In genomic region chr3:172562881-172563835, GRCh38 we compare ENCODE assay signal across 8 cellular contexts. TPM values are rescaled to one million over a fixed set of nuclear protein-coding genes. Genes with fewer than 3 reads are reported as not detected.
A peak's percentile ranks its signal among the peaks of the same experiment; 100 is the strongest.
DNase-seq lines count a peak whose midpoint lies in the region; ATAC-seq and TF ChIP-seq lines count a peak whose summit lies in the region.

No MANE protein-coding gene starts in this region.

- no peak overlapping the region for H2BK12ac ChIP-seq in H9 (ENCODE audit: insufficient read length, low read depth, low read length)

- no peaks in the 10 kb centered on the region for H3K9me2 ChIP-seq in hepatocyte (replicated peaks; ENCODE audit: insufficient read depth)

- no peak overlapping the region for H2BK120ac ChIP-seq in H9 (ENCODE audit: low read depth, low read length, poor library complexity, severe bottlenecking)

- H4K8ac ChIP-seq in H9 (replicated peaks; ENCODE audit: insufficient read length, low read depth, low read length): no peak overlapping the region

- H3K4me3 Mint-ChIP-seq in activated naive CD4-positive, alpha-beta T cell treated with anti-CD3 and anti-CD28 coated beads, Interleukin-2, amount 50 U/mL, for 24 hours: peak overlapping the region; percentile 72
- peak overlapping the region; percentile 65 for H3K4me3 Mint-ChIP-seq in stimulated activated effector memory CD8-positive, alpha-beta T cell treated with anti-CD3 and anti-CD28 coated beads, Interleukin-12 subunit alpha, Interleukin-12 subunit beta, amount 100 ng/mL, for 72 hours
- no peak overlapping the region for H3K4me3 Mint-ChIP-seq in H9

- no peaks in the 10 kb centered on the region for H3K79me1 ChIP-seq in H9 (ENCODE audit: insufficient read depth, low read depth, low read length, poor library complexity, severe bottlenecking)

- H3K36me3 ChIP-seq in hepatocyte (replicated peaks; ENCODE audit: insufficient read depth, low read depth): no peaks in the 10 kb centered on the region

- H4K20me1 ChIP-seq in hepatocyte (ENCODE audit: insufficient read depth, poor library complexity, severe bottlenecking) (no peaks in the 10 kb centered on the region), H9 (ENCODE audit: control insufficient read depth, insufficient read depth, insufficient read length) (no peaks in the 10 kb centered on the region)

- peaks cover 31% of the 10 kb centered on the region for H3K4me1 Mint-ChIP-seq in activated naive CD4-positive, alpha-beta T cell treated with anti-CD3 and anti-CD28 coated beads, Interleukin-2, amount 50 U/mL, for 24 hours
- H3K4me1 Mint-ChIP-seq in stimulated activated effector memory CD8-positive, alpha-beta T cell treated with anti-CD3 and anti-CD28 coated beads, Interleukin-12 subunit alpha, Interleukin-12 subunit beta, amount 100 ng/mL, for 72 hours: peaks cover 26% of the 10 kb centered on the region
- peaks cover 10 to 13% of the 10 kb centered on the region in 2 experiments for H3K4me1 Mint-ChIP-seq in H9

- no peak overlapping the region for H2BK15ac ChIP-seq in H9 (ENCODE audit: low read depth, low read length)

- WGBS in hepatocyte (ENCODE audit: low lambda C conversion rate, missing lambda C conversion rate): 29% methylated on average over 8 of the region's 8 CpGs
- WGBS in H9 (ENCODE audit: extremely low coverage, insufficient read length, low lambda C conversion rate): no CpG with 5 or more reads among the region's 8 CpGs

- in situ Hi-C loops in G401 (cut with HindIII; ENCODE audit: low sequenced_read_pairs): no loop called here

- H3K9ac ChIP-seq in H9 (ENCODE audit: extremely low read depth, insufficient read length, low read length): no peak overlapping the region

- H3K23me2 ChIP-seq in H9 (ENCODE audit: insufficient read length, low read depth, low read length, poor library complexity, severe bottlenecking): no peaks in the 10 kb centered on the region

- H3K4me2 ChIP-seq in hepatocyte: peak overlapping the region; percentile 66
- H3K4me2 ChIP-seq in H9 (ENCODE audit: insufficient read depth, insufficient read length, low read length): no peak overlapping the region

- H2BK5ac ChIP-seq in H9 (ENCODE audit: insufficient read length, low read length): no peak overlapping the region

- H3K36me3 Mint-ChIP-seq in activated naive CD4-positive, alpha-beta T cell treated with anti-CD3 and anti-CD28 coated beads, Interleukin-2, amount 50 U/mL, for 24 hours: peaks cover 2% of the 10 kb centered on the region
- H3K36me3 Mint-ChIP-seq in stimulated activated effector memory CD8-positive, alpha-beta T cell treated with anti-CD3 and anti-CD28 coated beads, Interleukin-12 subunit alpha, Interleukin-12 subunit beta, amount 100 ng/mL, for 72 hours: peaks cover 15% of the 10 kb centered on the region
- H3K36me3 Mint-ChIP-seq in H9 (ENCODE audit: insufficient read depth in 1 of 3, low read depth in 3 of 3): peaks cover 0 to 6% (median 0%) of the 10 kb centered on the region in 3 experiments; a peak in 1 of 7 replicates

- no peak overlapping the region for H2BK20ac ChIP-seq in H9 (ENCODE audit: low read depth, low read length, poor library complexity, severe bottlenecking)

- no peak overlapping the region for H3K18ac ChIP-seq in H9 (ENCODE audit: insufficient read length, low read depth, low read length)

- no peaks in the 10 kb centered on the region for H3K27me3 Mint-ChIP-seq in activated naive CD4-positive, alpha-beta T cell treated with anti-CD3 and anti-CD28 coated beads, Interleukin-2, amount 50 U/mL, for 24 hours
- no peaks in the 10 kb centered on the region for H3K27me3 Mint-ChIP-seq in H9 (ENCODE audit: low read depth)

- H3K4ac ChIP-seq in H9 (ENCODE audit: low read depth, low read length): no peak overlapping the region

- TF ChIP-seq CTCF in hepatocyte (IDR thresholded peaks at IDR 0.05; ENCODE audit: poor library complexity): no peak
- no peak for TF ChIP-seq CTCF in H9 (conservative IDR thresholded peaks at IDR 0.05)

- no peak overlapping the region for H3K14ac ChIP-seq in H9 (ENCODE audit: insufficient read depth, low read length)

- H3K27me3 ChIP-seq in hepatocyte (no peaks in the 10 kb centered on the region), H9 (ENCODE audit: insufficient read depth, low read length) (no peaks in the 10 kb centered on the region)

- H3K4me3 ChIP-seq in hepatocyte: no peak overlapping the region

- H3K27ac Mint-ChIP-seq in activated naive CD4-positive, alpha-beta T cell treated with anti-CD3 and anti-CD28 coated beads, Interleukin-2, amount 50 U/mL, for 24 hours: peak overlapping the region; percentile 98
- peak overlapping the region; percentile 88 for H3K27ac Mint-ChIP-seq in stimulated activated effector memory CD8-positive, alpha-beta T cell treated with anti-CD3 and anti-CD28 coated beads, Interleukin-12 subunit alpha, Interleukin-12 subunit beta, amount 100 ng/mL, for 72 hours
- peak overlapping the region in 1 of 3 experiments; percentile 97; a peak in 2 of 7 replicates for H3K27ac Mint-ChIP-seq in H9

- H3K9me3 ChIP-seq in hepatocyte (ENCODE audit: low read depth) (no peaks in the 10 kb centered on the region), H9 (ENCODE audit: control insufficient read depth, low read depth, low read length) (no peaks in the 10 kb centered on the region)

- DNase-seq in AML-193 (lab: John Stamatoyannopoulos, UW) (peak; percentile 62 to 72), LoVo (ENCODE audit: low spot score) (peak; percentile 42), hepatocyte (ENCODE audit: low spot score) (peak; percentile 60), H9 (no peak), G401 (ENCODE audit: low spot score) (no peak)
- no peak for DNase-seq in stimulated activated effector memory CD8-positive, alpha-beta T cell treated with anti-CD3 and anti-CD28 coated beads, Interleukin-12 subunit alpha, Interleukin-12 subunit beta, amount 100 ng/mL, for 72 hours (ENCODE audit: low spot score in 2 of 2)

- no peaks in the 10 kb centered on the region for H3K9me3 Mint-ChIP-seq in activated naive CD4-positive, alpha-beta T cell treated with anti-CD3 and anti-CD28 coated beads, Interleukin-2, amount 50 U/mL, for 24 hours
- H3K9me3 Mint-ChIP-seq in stimulated activated effector memory CD8-positive, alpha-beta T cell treated with anti-CD3 and anti-CD28 coated beads, Interleukin-12 subunit alpha, Interleukin-12 subunit beta, amount 100 ng/mL, for 72 hours: no peaks in the 10 kb centered on the region
- H3K9me3 Mint-ChIP-seq in H9: peaks cover 7 to 10% of the 10 kb centered on the region in 2 experiments; a peak in 1 of 5 replicates

- H2AFZ ChIP-seq in hepatocyte: no peak overlapping the region
- no peak overlapping the region for H2AFZ ChIP-seq in H9 (ENCODE audit: low read length)

- H3K23ac ChIP-seq in H9 (ENCODE audit: insufficient read length, low read depth, low read length): no peak overlapping the region

- H3T11ph ChIP-seq in H9 (ENCODE audit: low read length): no peak overlapping the region

- H3K79me2 ChIP-seq in hepatocyte (no peaks in the 10 kb centered on the region), H9 (ENCODE audit: insufficient read depth, low read length) (no peaks in the 10 kb centered on the region)

- no peak overlapping the region for H4K91ac ChIP-seq in H9 (ENCODE audit: insufficient read length, low read depth, low read length)

- ATAC-seq in GM19467 (IDR thresholded peaks at IDR 0.05; ENCODE audit: unreplicated experiment): peak; percentile 49
- ATAC-seq in stimulated activated effector memory CD8-positive, alpha-beta T cell treated with anti-CD3 and anti-CD28 coated beads, Interleukin-12 subunit alpha, Interleukin-12 subunit beta, amount 100 ng/mL, for 72 hours: peak; percentile 81

- H3K27ac ChIP-seq in hepatocyte: peak overlapping the region; percentile 75
- H3K27ac ChIP-seq in H9 (ENCODE audit: insufficient read length, low read depth, low read length): no peak overlapping the region

- H3K4me1 ChIP-seq in hepatocyte (ENCODE audit: insufficient read depth) (peaks cover 21% of the 10 kb centered on the region), H9 (ENCODE audit: insufficient read depth, low read length) (no peaks in the 10 kb centered on the region)

- H2AK5ac ChIP-seq in H9 (ENCODE audit: insufficient read length, low read length): no peak overlapping the region

- no peak overlapping the region for H4K5ac ChIP-seq in H9 (ENCODE audit: insufficient read length, low read depth, low read length)

- no peak overlapping the region for H3K56ac ChIP-seq in H9 (ENCODE audit: insufficient read length, low read depth, low read length)

RNA-seq across cellular contexts. Expression of gene TNFSF10, which starts 39.9 kb away (rescaled TPM):
- 21.3 and 21.9 TPM in 2 replicates for total RNA-seq in hepatocyte
- polyA plus RNA-seq in hepatocyte: 12.7 and 13.0 TPM in 2 replicates
- not detected in 2 replicates for total RNA-seq in H9 (2021)
- not detected in 2 replicates for total RNA-seq in G401 (2014; rRNA removed; shearing (Covaris generic))

Comparison
In these comparisons a context has a peak if more than half of its experiments do, and no peak if none do; other contexts are left out.
1. DNase-seq: peak in AML-193 (2 of 2), LoVo (single experiment) and hepatocyte (single experiment); none in stimulated activated effector memory CD8-positive, alpha-beta T cell treated with anti-CD3 and anti-CD28 coated beads, Interleukin-12 subunit alpha, Interleukin-12 subunit beta, amount 100 ng/mL, for 72 hours (0 of 2), H9 (single experiment) and G401 (single experiment).
2. H3K4me3 Mint-ChIP-seq: peak in activated naive CD4-positive, alpha-beta T cell treated with anti-CD3 and anti-CD28 coated beads, Interleukin-2, amount 50 U/mL, for 24 hours (single experiment) and stimulated activated effector memory CD8-positive, alpha-beta T cell treated with anti-CD3 and anti-CD28 coated beads, Interleukin-12 subunit alpha, Interleukin-12 subunit beta, amount 100 ng/mL, for 72 hours (single experiment); none in H9 (0 of 2).
3. RNA of gene TNFSF10, which starts 39.9 kb away (total RNA-seq): 21.3 to 21.9 TPM in hepatocyte; not detected in H9 and not detected in G401; every median in the first group is over 10 times any median in the second.